12 cellular contexts compared by ENCODE assay signal in the genomic region with DNA sequence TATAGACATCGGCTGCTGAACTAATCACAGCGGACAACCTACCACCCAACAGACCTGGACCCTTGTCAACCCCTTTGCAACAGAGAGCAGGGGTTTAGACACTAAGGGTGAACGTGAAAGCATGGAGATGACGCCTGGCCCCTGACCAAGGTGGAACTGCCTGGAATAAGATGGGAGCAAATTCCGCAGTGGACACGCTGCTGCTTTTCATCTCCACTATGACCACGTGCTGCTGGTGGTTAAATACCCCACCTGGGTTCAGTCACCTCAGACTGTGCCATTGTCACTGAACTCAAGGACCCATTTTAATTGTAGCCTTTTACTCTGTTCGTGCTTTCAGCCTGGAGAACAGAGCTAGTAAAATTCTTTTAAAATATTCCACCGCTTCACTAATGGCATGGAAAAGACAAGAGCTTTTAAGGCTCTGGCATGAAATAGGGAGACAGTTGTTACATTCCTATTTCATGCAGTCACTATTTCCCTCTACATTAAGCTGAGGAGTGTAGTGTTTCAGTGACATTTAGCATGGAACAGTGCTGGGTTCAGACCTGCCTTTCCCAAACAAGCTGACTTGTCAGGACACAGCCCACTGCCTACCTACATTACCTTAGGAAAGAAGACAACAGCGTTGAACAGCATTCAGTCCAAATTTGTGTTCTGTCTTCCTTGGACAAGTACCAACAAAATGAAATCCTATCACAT.
A peak's percentile ranks its signal among the peaks of the same experiment; 100 is the strongest.
DNase-seq lines count a peak whose midpoint lies in the region; ATAC-seq and TF ChIP-seq lines count a peak whose summit lies in the region.
"Had no signal": no experiment of that assay in that cellular context is flagged by ENCODE, and none has a peak within 500 bp of the region (broad histone marks: within the 10 kb centered on the region; RNA-seq: fewer than 3 reads in every experiment).

No MANE protein-coding gene starts in this region.

- ATAC-seq in mucosa of descending colon: no peak
- no peak for ATAC-seq in HG02571 (IDR thresholded peaks at IDR 0.05; ENCODE audit: unreplicated experiment)
- ATAC-seq: activated naive CD8-positive, alpha-beta T cell treated with anti-CD3 and anti-CD28 coated beads, Interleukin-2, amount 50 U/mL, for 24 hours had no signal

- peaks cover 2% of the 10 kb centered on the region for H3K9me3 Mint-ChIP-seq in endodermal cell
- H3K9me3 Mint-ChIP-seq: activated naive CD8-positive, alpha-beta T cell treated with anti-CD3 and anti-CD28 coated beads, Interleukin-2, amount 50 U/mL, for 24 hours; stimulated activated naive CD8-positive, alpha-beta T cell treated with anti-CD3 and anti-CD28 coated beads, Interleukin-15, Interleukin-2, amounts not matched to agents 100 ng/mL and 50 ng/mL, for 24 hours had no signal

- H3K27ac Mint-ChIP-seq in endodermal cell: no peak overlapping the region
- H3K27ac Mint-ChIP-seq: activated naive CD8-positive, alpha-beta T cell treated with anti-CD3 and anti-CD28 coated beads, Interleukin-2, amount 50 U/mL, for 24 hours; stimulated activated naive CD8-positive, alpha-beta T cell treated with anti-CD3 and anti-CD28 coated beads, Interleukin-15, Interleukin-2, amounts not matched to agents 100 ng/mL and 50 ng/mL, for 24 hours had no signal

- H4K20me1 ChIP-seq in osteoblast (ENCODE audit: insufficient read depth, low read length): no peaks in the 10 kb centered on the region

- H3K27me3 ChIP-seq in endodermal cell (ENCODE audit: control insufficient read depth, insufficient read depth, low read length, poor library complexity, severe bottlenecking) (no peaks in the 10 kb centered on the region), osteoblast (ENCODE audit: insufficient read depth, low read length) (no peaks in the 10 kb centered on the region)

- 89 to 95% methylated on average over 10 of the region's 10 CpGs for WGBS in endodermal cell (ENCODE audit: insufficient coverage in 1 of 2, insufficient read length in 1 of 2), 2 experiments

- H3K27ac ChIP-seq in endodermal cell (ENCODE audit: low read depth, low read length) (no peak overlapping the region), osteoblast (ENCODE audit: low read depth, low read length) (no peak overlapping the region)

- in situ Hi-C loops in Caki2 (cut with HindIII; ENCODE audit: low pct_unique_long_range_greater_than_20kb, low sequenced_read_pairs): no loop called here

- peak overlapping the region; percentile 66 for H2AFZ ChIP-seq in osteoblast (ENCODE audit: low read length)

- peaks cover 4% of the 10 kb centered on the region for H3K4me1 Mint-ChIP-seq in endodermal cell

- no peaks in the 10 kb centered on the region for H3K4me1 ChIP-seq in endodermal cell (ENCODE audit: control insufficient read depth, insufficient read depth, low read length)
- peaks cover 11% of the 10 kb centered on the region for H3K4me1 ChIP-seq in osteoblast (ENCODE audit: insufficient read depth, low read length)
- H3K4me1 ChIP-seq in mucosa of descending colon (ENCODE audit: low read depth): no peaks in the 10 kb centered on the region

- peak; percentile 16 for DNase-seq in Caki2 (ENCODE audit: low read depth)
- peak; percentile 36 for DNase-seq in NCI-H187 treated with DMSO at 0.1 percent for 48 hours (lab: John Stamatoyannopoulos, UW)
- peak; percentile 36 for DNase-seq in endodermal cell
- DNase-seq in osteoblast (ENCODE audit: insufficient read length, low spot score, missing footprints): peak; percentile 77
- no peak for DNase-seq in COR-L47 (lab: John Stamatoyannopoulos, UW)
- no peak for DNase-seq in mucosa of descending colon
- no peak for DNase-seq in OCI-M2 (lab: John Stamatoyannopoulos, UW; ENCODE audit: unreplicated experiment)
- DNase-seq: activated naive CD8-positive, alpha-beta T cell treated with anti-CD3 and anti-CD28 coated beads, Interleukin-2, amount 50 U/mL, for 24 hours; GF-D8; NCI-H524 treated with DMSO at 0.1 percent for 48 hours had no signal

- peak overlapping the region; percentile 75 for H3K4me2 ChIP-seq in osteoblast (ENCODE audit: insufficient read depth, low read length)

- TF ChIP-seq CTCF in endodermal cell (conservative IDR thresholded peaks at IDR 0.05): no peak
- TF ChIP-seq CTCF in osteoblast (IDR thresholded peaks at IDR 0.05; ENCODE audit: extremely low read depth, low read depth, low read length): no peak
- no peak for TF ChIP-seq CTCF in mucosa of descending colon (IDR thresholded peaks at IDR 0.05)

- H3K4me3 ChIP-seq in endodermal cell (ENCODE audit: low read length) (no peak overlapping the region), osteoblast (ENCODE audit: insufficient read depth, low read length) (peak overlapping the region; percentile 34), mucosa of descending colon (no peak overlapping the region)

- no peak overlapping the region for H3K9ac ChIP-seq in endodermal cell (ENCODE audit: extremely low read depth, low read length, poor library complexity, severe bottlenecking)

- intact Hi-C loops in mucosa of descending colon (cut with DNase I, micrococcal nuclease): loop anchor here (5.0 kb wide), 1 partner anchor 101 kb away; no protein-coding TSS in a partner anchor

- no peaks in the 10 kb centered on the region for H3K36me3 ChIP-seq in endodermal cell (ENCODE audit: control insufficient read depth, insufficient read depth, low read length)
- no peaks in the 10 kb centered on the region for H3K36me3 ChIP-seq in osteoblast (ENCODE audit: insufficient read depth, low read length)
- H3K36me3 ChIP-seq in mucosa of descending colon (ENCODE audit: low read depth): no peaks in the 10 kb centered on the region

- no peak overlapping the region for H3K4me3 Mint-ChIP-seq in endodermal cell
- H3K4me3 Mint-ChIP-seq: activated naive CD8-positive, alpha-beta T cell treated with anti-CD3 and anti-CD28 coated beads, Interleukin-2, amount 50 U/mL, for 24 hours; stimulated activated naive CD8-positive, alpha-beta T cell treated with anti-CD3 and anti-CD28 coated beads, Interleukin-15, Interleukin-2, amounts not matched to agents 100 ng/mL and 50 ng/mL, for 24 hours had no signal

- H3K36me3 Mint-ChIP-seq in endodermal cell (ENCODE audit: low read depth): no peaks in the 10 kb centered on the region

- H3K27me3 Mint-ChIP-seq in endodermal cell (ENCODE audit: insufficient read depth): peaks cover 22% of the 10 kb centered on the region

- H3K79me2 ChIP-seq in osteoblast (ENCODE audit: insufficient read depth, low read length): no peaks in the 10 kb centered on the region

- H3K9me3 ChIP-seq in endodermal cell (ENCODE audit: control insufficient read depth, low read length) (no peaks in the 10 kb centered on the region), osteoblast (ENCODE audit: low read depth, low read length) (no peaks in the 10 kb centered on the region), mucosa of descending colon (no peaks in the 10 kb centered on the region)

Comparison
In these comparisons a context has a peak if more than half of its experiments do, and no peak if none do; other contexts are left out.
1. DNase-seq: peak in Caki2 (single experiment), NCI-H187 treated with DMSO at 0.1 percent for 48 hours (single experiment), endodermal cell (single experiment) and osteoblast (single experiment); none in COR-L47 (single experiment), mucosa of descending colon (0 of 3) and OCI-M2 (single experiment).